8 cellular contexts compared by ENCODE assay signal in genomic region chr10:95767884-95768556, GRCh38. TPM values are rescaled to one million over a fixed set of nuclear protein-coding genes. Genes with fewer than 3 reads are reported as not detected.
A peak's percentile ranks its signal among the peaks of the same experiment; 100 is the strongest.
DNase-seq lines count a peak whose midpoint lies in the region; ATAC-seq and TF ChIP-seq lines count a peak whose summit lies in the region.

No MANE protein-coding gene starts in this region.

- peaks cover 14% of the 10 kb centered on the region for H3K4me1 ChIP-seq in DOHH2 (ENCODE audit: control insufficient read depth, low read length)

- TF ChIP-seq CTCF in DOHH2 (IDR thresholded peaks at IDR 0.05; ENCODE audit: low read depth, low read length, poor library complexity, severe bottlenecking) (no peak), foreskin fibroblast (IDR thresholded peaks at IDR 0.05; ENCODE audit: low read depth, low read length) (no peak)

- no peaks in the 10 kb centered on the region for H4K20me1 ChIP-seq in DOHH2 (ENCODE audit: control insufficient read depth, insufficient read depth, low read depth, low read length)

- H3K4me3 ChIP-seq in DOHH2 (ENCODE audit: low read length) (peak overlapping the region; percentile 1; the same call in 1 of the 2 replicates), foreskin fibroblast (ENCODE audit: low read depth in 1 of 2, low read length in 2 of 2) (no peak overlapping the region)

- no peaks in the 10 kb centered on the region for H3K9me2 ChIP-seq in DOHH2 (replicated peaks; ENCODE audit: control insufficient read depth, low read length)

- H3K27ac ChIP-seq in DOHH2 (ENCODE audit: low read depth, low read length): peak overlapping the region; percentile 39

- 0 out of 2 replicates have a peak, but pooled peaks cover 4% of the 10 kb centered on the region for H3F3A ChIP-seq in DOHH2 (ENCODE audit: control insufficient read depth, insufficient read depth)

- no peaks in the 10 kb centered on the region for H3K27me3 ChIP-seq in DOHH2 (ENCODE audit: control insufficient read depth, low read length)

- no peaks in the 10 kb centered on the region for H3K36me3 ChIP-seq in DOHH2 (ENCODE audit: control insufficient read depth, low read length)

- peak; percentile 73 for ATAC-seq in GM21526 (IDR thresholded peaks at IDR 0.05; ENCODE audit: low FRiP score, unreplicated experiment)

- H3K79me2 ChIP-seq in DOHH2 (ENCODE audit: control insufficient read depth, low read length): no peaks in the 10 kb centered on the region

- DNase-seq in LHCN-M2 (ENCODE audit: low read depth): peak; percentile 65
- DNase-seq in foreskin fibroblast: peak; percentile 77
- no peak for DNase-seq in occipital lobe (lab: John Stamatoyannopoulos, UW)
- no peak for DNase-seq in NCI-H1417 treated with DMSO at 0.1 percent for 48 hours (lab: John Stamatoyannopoulos, UW)
- no peak for DNase-seq in cerebellar cortex (ENCODE audit: low spot score)
- no peak for DNase-seq in NCI-H524 (lab: John Stamatoyannopoulos, UW)

- no peaks in the 10 kb centered on the region for H3K9me3 ChIP-seq in DOHH2 (ENCODE audit: control insufficient read depth, insufficient read depth, low read length)

- H3K4me2 ChIP-seq in DOHH2 (ENCODE audit: low read length): peak overlapping the region; percentile 49

RNA-seq across cellular contexts. Expression of gene ENTPD1, which starts 12.1 kb away (rescaled TPM):
- 0.11 TPM in 1 of 2 replicates, not detected in the other for total RNA-seq in LHCN-M2 (2014; rRNA removed)
- 0.35 TPM for polyA plus RNA-seq in LHCN-M2 (2012)
- 9.4 TPM for total RNA-seq in occipital lobe

Comparison
In these comparisons a context has a peak if more than half of its experiments do, and no peak if none do; other contexts are left out.
1. DNase-seq: peak in LHCN-M2 (single experiment) and foreskin fibroblast (2 of 2); none in occipital lobe (single experiment), NCI-H1417 treated with DMSO at 0.1 percent for 48 hours (single experiment), cerebellar cortex (single experiment) and NCI-H524 (0 of 2).